Comparison of ENCODE assay signal across 1 cellular context in genomic region chr21:37072239-37072987, GRCh38.
TF ChIP-seq lines count a peak whose summit lies in the region.

No MANE protein-coding gene starts in this region.

TF ChIP-seq in SK-N-SH, 30 proteins besides CTCF, POLR2A, EP300 and RAD21 (continued from another document):
- TF ChIP-seq ZBTB33 (IDR thresholded peaks at IDR 0.05; ENCODE audit: borderline replicate concordance, low read depth) (no peak), TEAD4 (IDR thresholded peaks at IDR 0.05; ENCODE audit: borderline replicate concordance, insufficient read depth) (no peak)
